8 cellular contexts compared by ENCODE assay signal in genomic region chr14:46344327-46344937, GRCh38.
DNase-seq lines count a peak whose midpoint lies in the region; ATAC-seq and TF ChIP-seq lines count a peak whose summit lies in the region.

No MANE protein-coding gene starts in this region.

- H3K4me3 ChIP-seq in Jurkat, Clone E6-1 (ENCODE audit: low read length), result no peak overlapping the region

- ATAC-seq in GM19043 (IDR thresholded peaks at IDR 0.05; ENCODE audit: low read depth, unreplicated experiment), result peak; percentile 59
- ATAC-seq in SK-N-SH treated with all-trans-retinoic acid at 6 μM for 48 hours, result peak; percentile 80

- peak; percentile 7 for DNase-seq in AML-193 (lab: John Stamatoyannopoulos, UW)
- DNase-seq in Jurkat, Clone E6-1 (ENCODE audit: low read depth, low spot score), result peak; percentile 16
- DNase-seq in left kidney (ENCODE audit: low read depth, low spot score), result peak; percentile 29
- DNase-seq in HuH-7 (ENCODE audit: low spot score), result no peak
- DNase-seq in COR-L47 (lab: John Stamatoyannopoulos, UW), result no peak
- no peak for DNase-seq in C1 segment of cervical spinal cord (lab: John Stamatoyannopoulos, UW)

TF ChIP-seq in SK-N-SH treated with all-trans-retinoic acid at 6 μM for 48 hours, 23 proteins besides CTCF, POLR2A, EP300 and RAD21:
- TF ChIP-seq ZC3H10 (CRISPR knock-in tag; IDR thresholded peaks at IDR 0.05) (no peak), ZNF70 (CRISPR knock-in tag; IDR thresholded peaks at IDR 0.05) (no peak), CSDC2 (CRISPR knock-in tag; IDR thresholded peaks at IDR 0.05) (no peak), POU6F1 (CRISPR knock-in tag; IDR thresholded peaks at IDR 0.05; ENCODE audit: borderline replicate concordance, low read depth) (no peak), ZNF565 (CRISPR knock-in tag; conservative IDR thresholded peaks at IDR 0.05; ENCODE audit: low read depth) (no peak), TSHZ2 (CRISPR knock-in tag; IDR thresholded peaks at IDR 0.05) (no peak), ZFP30 (CRISPR knock-in tag; IDR thresholded peaks at IDR 0.05) (no peak), TCF4 (CRISPR knock-in tag; IDR thresholded peaks at IDR 0.05; ENCODE audit: borderline replicate concordance) (no peak), ZFP3 (CRISPR knock-in tag; IDR thresholded peaks at IDR 0.05) (no peak), BACH2 (CRISPR knock-in tag; IDR thresholded peaks at IDR 0.05; ENCODE audit: borderline replicate concordance) (no peak), GLIS3 (CRISPR knock-in tag; IDR thresholded peaks at IDR 0.05) (no peak), OSR1 (CRISPR knock-in tag; IDR thresholded peaks at IDR 0.05) (no peak), ZNF8 (CRISPR knock-in tag; IDR thresholded peaks at IDR 0.05) (no peak)

Comparison
In these comparisons a context has a peak if more than half of its experiments do, and no peak if none do; other contexts are left out.
1. DNase-seq: peak in AML-193 (2 of 2), Jurkat, Clone E6-1 (single experiment) and left kidney (single experiment); none in HuH-7 (single experiment), COR-L47 (single experiment) and C1 segment of cervical spinal cord (0 of 14).